ENCODE assay signal across 11 cellular contexts in the genomic region with DNA sequence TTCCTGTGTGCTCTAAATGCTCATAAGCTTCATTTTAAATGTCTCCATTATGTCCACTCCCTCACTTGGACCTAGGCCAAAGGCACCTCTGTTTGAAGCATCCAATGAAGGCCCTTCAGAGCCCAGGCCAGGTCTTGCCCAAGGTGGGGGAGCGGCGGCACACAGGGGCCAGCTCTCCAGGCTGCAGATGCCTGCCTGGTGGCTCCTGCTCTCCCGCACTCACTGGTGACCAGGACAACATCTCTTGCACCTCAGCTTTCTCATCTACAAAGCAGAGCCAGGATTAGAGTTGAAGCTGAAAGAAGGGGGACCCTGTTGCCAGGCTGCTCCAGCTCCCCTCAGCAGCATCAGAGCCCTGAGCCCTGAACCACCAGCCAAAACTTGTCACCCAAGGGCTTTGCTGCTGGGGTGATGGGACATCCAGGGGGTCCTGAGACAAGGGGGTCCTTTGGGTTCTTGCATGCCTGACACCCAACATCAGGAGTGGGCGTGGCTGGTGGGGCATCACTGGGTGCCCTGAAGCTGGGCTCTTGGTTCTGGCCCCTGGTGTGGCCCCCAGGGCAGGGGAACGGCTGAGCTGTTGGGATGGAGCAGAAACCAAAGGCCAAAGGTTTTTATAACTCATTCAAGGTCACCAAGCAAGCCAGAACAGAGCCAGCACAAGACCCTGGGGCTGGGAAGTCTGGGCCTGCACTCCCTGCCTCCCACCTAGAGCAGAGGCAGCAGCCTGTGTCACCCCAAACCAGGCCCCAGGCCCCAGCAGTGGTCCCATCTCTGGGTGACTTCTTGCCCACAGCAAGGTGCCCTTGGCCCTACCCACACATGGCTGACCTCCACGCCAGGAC. TPM values are rescaled to one million over a fixed set of nuclear protein-coding genes. Genes with fewer than 3 reads are reported as not detected.
A peak's percentile ranks its signal among the peaks of the same experiment; 100 is the strongest.
DNase-seq lines count a peak whose midpoint lies in the region; ATAC-seq and TF ChIP-seq lines count a peak whose summit lies in the region.
"Had no signal": no experiment of that assay in that cellular context is flagged by ENCODE, and none has a peak within 500 bp of the region (broad histone marks: within the 10 kb centered on the region; RNA-seq: fewer than 3 reads in every experiment).

No MANE protein-coding gene starts in this region.

- H3K36me3 ChIP-seq in aorta (ENCODE audit: control insufficient read depth in 1 of 2, insufficient read depth in 2 of 2, low read length in 1 of 2) (no peaks in the 10 kb centered on the region), gastrocnemius medialis (no peaks in the 10 kb centered on the region)
- H3K36me3 ChIP-seq: BLaER1 treated with 17β-estradiol and CSF1 and Interleukin-3, amounts not matched to agents 10 nM and 100 nM had no signal

- H3K9me3 Mint-ChIP-seq in stimulated activated naive CD8-positive, alpha-beta T cell treated with anti-CD3 and anti-CD28 coated beads, Interleukin-15, Interleukin-2, amounts not matched to agents 100 ng/mL and 50 ng/mL, for 24 hours = no peaks in the 10 kb centered on the region
- no peaks in the 10 kb centered on the region for H3K9me3 Mint-ChIP-seq in nephron

- peak overlapping the region; percentile 23 for H3K4me3 Mint-ChIP-seq in stimulated activated naive CD8-positive, alpha-beta T cell treated with anti-CD3 and anti-CD28 coated beads, Interleukin-15, Interleukin-2, amounts not matched to agents 100 ng/mL and 50 ng/mL, for 24 hours
- peak overlapping the region; percentile 54 to 71 (median 70) for H3K4me3 Mint-ChIP-seq in nephron

- TF ChIP-seq POLR2A in gastrocnemius medialis (IDR thresholded peaks at IDR 0.05) = no peak

- peaks cover 4% of the 10 kb centered on the region for H3K4me1 Mint-ChIP-seq in stimulated activated naive CD8-positive, alpha-beta T cell treated with anti-CD3 and anti-CD28 coated beads, Interleukin-15, Interleukin-2, amounts not matched to agents 100 ng/mL and 50 ng/mL, for 24 hours (ENCODE audit: low read depth)
- H3K4me1 Mint-ChIP-seq in nephron = peaks cover 5% of the 10 kb centered on the region

- 93 to 95% methylated on average over 6 of the region's 6 CpGs for WGBS in aorta, 2 donors

- in situ Hi-C loops in gastrocnemius medialis (cut with MboI; ENCODE audit: low sequenced_read_pairs in 4 of 4) = no loop called here

- no peak overlapping the region for H3K27ac Mint-ChIP-seq in stimulated activated naive CD8-positive, alpha-beta T cell treated with anti-CD3 and anti-CD28 coated beads, Interleukin-15, Interleukin-2, amounts not matched to agents 100 ng/mL and 50 ng/mL, for 24 hours
- H3K27ac Mint-ChIP-seq in nephron = peak overlapping the region in 2 of 3 experiments; percentile 32 to 47

- no peaks in the 10 kb centered on the region for H3K36me3 Mint-ChIP-seq in stimulated activated naive CD8-positive, alpha-beta T cell treated with anti-CD3 and anti-CD28 coated beads, Interleukin-15, Interleukin-2, amounts not matched to agents 100 ng/mL and 50 ng/mL, for 24 hours (ENCODE audit: low read depth)
- H3K36me3 Mint-ChIP-seq in nephron (ENCODE audit: low read depth) = no peaks in the 10 kb centered on the region

- peaks cover 7% of the 10 kb centered on the region for H3K27me3 Mint-ChIP-seq in stimulated activated naive CD8-positive, alpha-beta T cell treated with anti-CD3 and anti-CD28 coated beads, Interleukin-15, Interleukin-2, amounts not matched to agents 100 ng/mL and 50 ng/mL, for 24 hours
- H3K27me3 Mint-ChIP-seq in nephron (ENCODE audit: low read depth) = peaks cover 14% of the 10 kb centered on the region

- no peak for ATAC-seq in stimulated activated naive CD8-positive, alpha-beta T cell treated with anti-CD3 and anti-CD28 coated beads, Interleukin-15, Interleukin-2, amounts not matched to agents 100 U/mL and 50 U/mL, for 24 hours
- ATAC-seq in aorta (ENCODE audit: low FRiP score) (peak; percentile 9), gastrocnemius medialis (no peak), GM19035 (IDR thresholded peaks at IDR 0.05; ENCODE audit: unreplicated experiment) (no peak)

- TF ChIP-seq CTCF in coronary artery (IDR thresholded peaks at IDR 0.05) (no peak), nephron (IDR thresholded peaks at IDR 0.05; ENCODE audit: unreplicated experiment in 3 of 3) (no peak), gastrocnemius medialis (IDR thresholded peaks at IDR 0.05 in 4 of 5, conservative IDR thresholded peaks at IDR 0.05 in 1 of 5) (no peak)

- H3K27ac ChIP-seq in coronary artery = peak overlapping the region; percentile 88 to 92
- peak overlapping the region in 1 of 2 donors; percentile 18 for H3K27ac ChIP-seq in aorta (ENCODE audit: low read depth in 1 of 2, low read length in 2 of 2)
- H3K27ac ChIP-seq in gastrocnemius medialis = peak overlapping the region in 1 of 4 donors; percentile 54
- H3K27ac ChIP-seq: BLaER1 treated with 17β-estradiol and CSF1 and Interleukin-3, amounts not matched to agents 10 nM and 100 nM; parathyroid adenoma had no signal

- H3K27me3 ChIP-seq in aorta (ENCODE audit: control insufficient read depth in 1 of 2, insufficient read depth in 2 of 2, low read length in 1 of 2) (no peaks in the 10 kb centered on the region), gastrocnemius medialis (peaks cover 0 to 4% (median 0%) of the 10 kb centered on the region in 3 donors)

- DNase-seq in stimulated activated naive CD8-positive, alpha-beta T cell treated with anti-CD3 and anti-CD28 coated beads, Interleukin-15, Interleukin-2, amounts not matched to agents 100 U/mL and 50 U/mL, for 24 hours = no peak
- DNase-seq in coronary artery (ENCODE audit: low spot score) (no peak), aorta (peak in 1 of 2 donors; percentile 69), gastrocnemius medialis (no peak), ecto neural progenitor cell (ENCODE audit: low spot score) (no peak)
- DNase-seq: NCI-H1436 treated with DMSO at 0.1 percent for 48 hours had no signal

- no peaks in the 10 kb centered on the region for H3K4me1 ChIP-seq in aorta (ENCODE audit: control insufficient read depth in 1 of 2, insufficient read depth in 2 of 2, low read length in 2 of 2)
- H3K4me1 ChIP-seq in gastrocnemius medialis = no peaks in the 10 kb centered on the region
- H3K4me1 ChIP-seq: parathyroid adenoma had no signal

- H3K4me3 ChIP-seq in coronary artery = peak overlapping the region; percentile 80
- H3K4me3 ChIP-seq in aorta (ENCODE audit: low read length in 2 of 2) = no peak overlapping the region
- no peak overlapping the region for H3K4me3 ChIP-seq in gastrocnemius medialis
- H3K4me3 ChIP-seq: BLaER1 treated with 17β-estradiol and CSF1 and Interleukin-3, amounts not matched to agents 10 nM and 100 nM had no signal

- intact Hi-C loops in aorta (cut with DNase I) (no loop called here), gastrocnemius medialis (cut with DNase I; ENCODE audit: low total_unique reads) (loop anchor here (1.0 kb wide), 1 partner anchor 25 kb away; no protein-coding TSS in a partner anchor)

- H3K9me3 ChIP-seq in aorta (ENCODE audit: control insufficient read depth, low read length) (no peaks in the 10 kb centered on the region), gastrocnemius medialis (no peaks in the 10 kb centered on the region)
- H3K9me3 ChIP-seq: BLaER1 treated with 17β-estradiol and CSF1 and Interleukin-3, amounts not matched to agents 10 nM and 100 nM had no signal

RNA-seq across cellular contexts. Expression of a gene that starts 1.2 kb away (rescaled TPM):
- total RNA-seq in aorta = 10 to 100 TPM; 10.0 to 15.7 TPM
- polyA plus RNA-seq in aorta = 10 to 100 TPM in 1 of 2 donors, 1 to 10 TPM in 1; 1.3 to 15.4 TPM
- 1 to 10 TPM in 2 of 4 donors, under 1 TPM in 2; 0.46 to 1.5 (median 1.1) TPM for total RNA-seq in gastrocnemius medialis

RNA-seq across cellular contexts. Expression of a gene that starts 24.0 kb away (rescaled TPM):
- total RNA-seq in aorta (10 to 100 TPM; 35.0 to 41.4 TPM), gastrocnemius medialis (100 to 1,000 TPM in 1 of 4 donors, 10 to 100 TPM in 3; 74.3 to 105 (median 92.7) TPM)
- polyA plus RNA-seq in aorta = 10 to 100 TPM; 14.4 to 41.8 TPM

Comparison
In these comparisons a context has a peak if more than half of its experiments do, and no peak if none do; other contexts are left out.
1. RNA of a gene that starts 1.2 kb away (total RNA-seq): 10.0 to 15.7 TPM in aorta; 0.46 to 1.5 TPM in gastrocnemius medialis; every median in the first group is over 4 times any median in the second.